Comparison of ENCODE assay signal across 15 cellular contexts in genomic region chr11:130476922-130477491, GRCh38. TPM values are rescaled to one million over a fixed set of nuclear protein-coding genes. Genes with fewer than 3 reads are reported as not detected.
DNase-seq lines count a peak whose midpoint lies in the region; ATAC-seq, FAIRE-seq and TF ChIP-seq lines count a peak whose summit lies in the region.
"Had no signal": no experiment of that assay in that cellular context is flagged by ENCODE, and none has a peak within 500 bp of the region (broad histone marks: within the 10 kb centered on the region; RNA-seq: fewer than 3 reads in every experiment).

No MANE protein-coding gene starts in this region.

- no peaks in the 10 kb centered on the region for H3K9me2 ChIP-seq in hepatocyte (replicated peaks; ENCODE audit: insufficient read depth)

- H3K9me3 ChIP-seq in AG04450 (ENCODE audit: control insufficient read depth, insufficient read depth, low read length), result no peaks in the 10 kb centered on the region; the same call in 1 of the 2 replicates
- H3K9me3 ChIP-seq in adrenal gland (replicated peaks in 1 of 3), result no peaks in the 10 kb centered on the region
- H3K9me3 ChIP-seq in hepatocyte (ENCODE audit: low read depth), result no peaks in the 10 kb centered on the region
- no peaks in the 10 kb centered on the region for H3K9me3 ChIP-seq in psoas muscle
- H3K9me3 ChIP-seq in BE2C, result no peaks in the 10 kb centered on the region
- no peaks in the 10 kb centered on the region for H3K9me3 ChIP-seq in small intestine (ENCODE audit: control insufficient read depth, low read depth)
- H3K9me3 ChIP-seq: neutrophil had no signal

- no peaks in the 10 kb centered on the region for H3K36me3 ChIP-seq in adrenal gland (replicated peaks in 1 of 2)
- H3K36me3 ChIP-seq in hepatocyte (replicated peaks; ENCODE audit: insufficient read depth, low read depth), result no peaks in the 10 kb centered on the region
- H3K36me3 ChIP-seq in psoas muscle (ENCODE audit: insufficient read depth in 1 of 2, low read depth in 1 of 2), result peaks cover 0 to 5% of the 10 kb centered on the region in 2 donors
- H3K36me3 ChIP-seq in BE2C, result no peaks in the 10 kb centered on the region
- no peaks in the 10 kb centered on the region for H3K36me3 ChIP-seq in small intestine (ENCODE audit: control insufficient read depth in 2 of 2, insufficient read depth in 2 of 2, low read length in 2 of 2)
- H3K36me3 ChIP-seq: neutrophil had no signal

- intact Hi-C loops in adrenal gland (cut with DNase I), result no loop called here
- intact Hi-C loops in psoas muscle (cut with DNase I), result no loop called here

- ATAC-seq in psoas muscle, result no peak
- ATAC-seq: GM12878, left lobe of liver had no signal

- H3K4me3 ChIP-seq in AG04450 (ENCODE audit: low read depth, low read length) (no peak overlapping the region), adrenal gland (no peak overlapping the region), hepatocyte (no peak overlapping the region), psoas muscle (no peak overlapping the region), BE2C (ENCODE audit: low read depth, low read length) (no peak overlapping the region), small intestine (ENCODE audit: low read depth in 1 of 2, low read length in 2 of 2) (no peak overlapping the region)
- H3K4me3 ChIP-seq: GM12878 had no signal

- H3K4me1 ChIP-seq in adrenal gland (replicated peaks in 1 of 2) (peaks cover 10 to 18% of the 10 kb centered on the region in 2 donors), hepatocyte (ENCODE audit: insufficient read depth) (peaks cover 21% of the 10 kb centered on the region), psoas muscle (peaks cover 17% of the 10 kb centered on the region), BE2C (peaks cover 10% of the 10 kb centered on the region; the same call in 1 of the 2 replicates), small intestine (ENCODE audit: control insufficient read depth in 2 of 2, insufficient read depth in 1 of 2, low read depth in 1 of 2, low read length in 1 of 2) (no peaks in the 10 kb centered on the region)

- H3K4me2 ChIP-seq in hepatocyte, result no peak overlapping the region

- TF ChIP-seq CTCF in AG04450 (IDR thresholded peaks at IDR 0.05; ENCODE audit: low read depth, low read length), result no peak
- no peak for TF ChIP-seq CTCF in adrenal gland (IDR thresholded peaks at IDR 0.05)
- no peak for TF ChIP-seq CTCF in hepatocyte (IDR thresholded peaks at IDR 0.05; ENCODE audit: poor library complexity)
- no peak for TF ChIP-seq CTCF in psoas muscle (IDR thresholded peaks at IDR 0.05)
- no peak for TF ChIP-seq CTCF in BE2C (IDR thresholded peaks at IDR 0.05; ENCODE audit: low read depth, low read length)

- no peak overlapping the region for H2AFZ ChIP-seq in hepatocyte

- H3K27ac ChIP-seq in AG04450 (ENCODE audit: low read depth, low read length) (peak overlapping the region; percentile 21), adrenal gland (peak overlapping the region in 3 of 5 donors; percentile 31 to 84 (median 76)), hepatocyte (peak overlapping the region; percentile 92), psoas muscle (peak overlapping the region; percentile 58), small intestine (ENCODE audit: low read depth in 1 of 2, low read length in 1 of 2) (peak overlapping the region in 1 of 2 donors; percentile 24)
- H3K27ac ChIP-seq: neutrophil had no signal

- no peaks in the 10 kb centered on the region for H4K20me1 ChIP-seq in hepatocyte (ENCODE audit: insufficient read depth, poor library complexity, severe bottlenecking)

- POLR2A ChIA-PET in AG04450 (lab: Yijun Ruan, JAX), result no interaction called here

- CTCF ChIA-PET in AG04450 (lab: Charles Lee), result interaction anchor here (0.9 to 1.1 kb wide), 2 partner anchors 350 to 417 kb away, joined by 3 read pairs; no protein-coding TSS in a partner anchor

- DNase-seq in AG04450 (ENCODE audit: low read depth, low spot score) (no peak), adrenal gland (no peak), hepatocyte (ENCODE audit: low spot score) (no peak), psoas muscle (no peak), SW 1271 (lab: John Stamatoyannopoulos, UW) (no peak), BE2C (no peak), small intestine (no peak), T-helper 9 cell (no peak)
- DNase-seq: NCI-H1092 treated with DMSO at 0.1 percent for 48 hours, NCI-H446 treated with DMSO at 0.1 percent for 48 hours had no signal

- FAIRE-seq in small intestine (lab: Jason Lieb, UNC), result no peak
- FAIRE-seq: GM12878 had no signal

- no peak for TF ChIP-seq POLR2A in adrenal gland (IDR thresholded peaks at IDR 0.05)

- 89 to 92% (median 90%) methylated on average over 16 of the region's 16 CpGs for WGBS in adrenal gland, 4 donors
- WGBS in hepatocyte (ENCODE audit: low lambda C conversion rate, missing lambda C conversion rate), result 86% methylated on average over 16 of the region's 16 CpGs
- WGBS in psoas muscle, 3 donors, result 74 to 85% (median 77%) methylated on average over 16 of the region's 16 CpGs
- WGBS in small intestine, 3 donors, result 86 to 90% (median 88%) methylated on average over 16 of the region's 16 CpGs

- H3K27me3 ChIP-seq in AG04450 (ENCODE audit: control insufficient read depth, insufficient read depth, low read length) (no peaks in the 10 kb centered on the region), adrenal gland (no peaks in the 10 kb centered on the region), hepatocyte (no peaks in the 10 kb centered on the region), psoas muscle (ENCODE audit: insufficient read depth in 3 of 3, low read length in 2 of 3) (no peaks in the 10 kb centered on the region), BE2C (no peaks in the 10 kb centered on the region), small intestine (ENCODE audit: control insufficient read depth in 2 of 2, insufficient read depth in 2 of 2, low read length in 2 of 2) (no peaks in the 10 kb centered on the region)
- H3K27me3 ChIP-seq: neutrophil had no signal

- no peaks in the 10 kb centered on the region for H3K79me2 ChIP-seq in hepatocyte

RNA-seq across cellular contexts. Expression of gene ADAMTS15, which starts 28.6 kb away (rescaled TPM):
- polyA plus RNA-seq in AG04450 (2011; rRNA removed), result 4.7 and 5.8 TPM in 2 replicates
- polyA minus RNA-seq in AG04450 (2011; rRNA and poly(A)+ RNA removed), result 9.7 and 10.4 TPM in 2 replicates
- 1 to 10 TPM; 1.4 to 3.0 (median 2.2) TPM for total RNA-seq in adrenal gland
- polyA plus RNA-seq in adrenal gland, result 1 to 10 TPM in 2 of 3 donors, under 1 TPM in 1; 0.68 to 3.7 (median 3.4) TPM
- total RNA-seq in hepatocyte, result 10.1 and 14.6 TPM in 2 replicates
- polyA plus RNA-seq in hepatocyte, result 4.5 and 5.4 TPM in 2 replicates
- total RNA-seq in psoas muscle, result 1 to 10 TPM; 1.5 to 2.2 (median 1.8) TPM
- 1 to 10 TPM in 1 of 3 donors, under 1 TPM in 2; 0.66 to 3.1 (median 0.79) TPM for polyA plus RNA-seq in psoas muscle
- 0.99 TPM for polyA plus RNA-seq in BE2C (2012; ENCODE audit: insufficient read depth, insufficient read length, low read depth)
- polyA plus RNA-seq in small intestine, result 1 to 10 TPM in 1 of 3 donors, under 1 TPM in 1, not detected in 1; 0.27 to 7.2 TPM
- total RNA-seq: GM12878 had no signal
- polyA plus RNA-seq: GM12878 had no signal

RNA-seq across cellular contexts. Expression of gene ADAMTS8, which starts 48.6 kb away (rescaled TPM):
- polyA plus RNA-seq in AG04450 (2011; rRNA removed) (17.6 and 19.8 TPM in 2 replicates), adrenal gland (1 to 10 TPM in 1 of 3 donors, under 1 TPM in 2; 0.09 to 1.4 (median 0.48) TPM), hepatocyte (1.2 and 1.7 TPM in 2 replicates), psoas muscle (under 1 TPM; 0.12 to 0.42 (median 0.23) TPM), small intestine (1 to 10 TPM in 1 of 3 donors, not detected in 2; 1.9 TPM)
- polyA minus RNA-seq in AG04450 (2011; rRNA and poly(A)+ RNA removed), result 9.3 and 14.1 TPM in 2 replicates
- total RNA-seq in adrenal gland (under 1 TPM in 5 of 8 donors, not detected in 3; 0.07 to 0.32 (median 0.14) TPM), hepatocyte (1.9 and 2.3 TPM in 2 replicates), psoas muscle (1 to 10 TPM in 1 of 4 donors, under 1 TPM in 2, not detected in 1; 0.14 to 1.2 (median 0.79) TPM)
- not detected for polyA plus RNA-seq in BE2C (2012; ENCODE audit: insufficient read depth, insufficient read length, low read depth)
- total RNA-seq: Daoy; GM12878; T-helper 2 cell treated with Interferon-gamma antibody and Interleukin-4, amounts not matched to agents 100 ng/mL and 5 ng/mL, for 36 hours had no signal
- polyA plus RNA-seq: GM12878 had no signal
